8 cellular contexts compared by ENCODE assay signal in the genomic region with DNA sequence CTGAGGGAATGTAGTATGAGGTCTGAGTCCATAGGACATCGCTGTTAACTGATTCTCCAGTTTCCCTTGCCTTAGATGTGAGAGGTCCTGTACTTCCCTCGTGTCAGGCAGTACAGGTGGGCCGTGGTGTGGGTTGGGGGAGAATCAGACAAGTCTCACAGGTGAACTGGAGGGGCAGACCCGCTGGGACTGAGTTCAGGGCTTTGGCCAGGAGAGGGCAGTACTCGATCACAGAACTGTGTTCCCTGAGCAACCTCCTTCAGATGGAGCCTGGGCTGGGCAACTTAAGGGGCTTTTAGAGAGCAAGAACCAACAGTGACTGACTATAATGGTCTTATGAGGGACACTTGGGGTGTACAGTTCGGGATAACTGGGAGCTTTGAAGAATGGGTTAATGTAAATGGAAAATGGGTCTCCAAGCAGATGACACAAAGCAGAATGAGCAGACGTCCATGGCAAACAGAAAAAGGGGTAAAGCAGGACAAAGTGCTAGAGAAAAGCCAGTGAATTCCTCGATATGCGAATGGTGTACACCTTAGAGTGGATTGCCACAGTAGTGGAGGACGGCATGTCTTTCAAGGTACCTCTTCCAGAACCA.
A peak's percentile ranks its signal among the peaks of the same experiment; 100 is the strongest.
DNase-seq lines count a peak whose midpoint lies in the region; ATAC-seq and TF ChIP-seq lines count a peak whose summit lies in the region.

No MANE protein-coding gene starts in this region.

- no peaks in the 10 kb centered on the region for H3K36me3 Mint-ChIP-seq in activated T-cell treated with anti-CD3 and anti-CD28 coated beads, Interleukin-2, amount 50 U/mL, for 72 hours (ENCODE audit: insufficient read depth in 2 of 2)
- H3K36me3 Mint-ChIP-seq in osteocyte (ENCODE audit: unreplicated experiment): no peaks in the 10 kb centered on the region
- H3K36me3 Mint-ChIP-seq in type B pancreatic cell: no peaks in the 10 kb centered on the region

- no peaks in the 10 kb centered on the region for H3K9me3 Mint-ChIP-seq in activated T-cell treated with anti-CD3 and anti-CD28 coated beads, Interleukin-2, amount 50 U/mL, for 72 hours
- H3K9me3 Mint-ChIP-seq in osteocyte (ENCODE audit: unreplicated experiment) (no peaks in the 10 kb centered on the region), type B pancreatic cell (no peaks in the 10 kb centered on the region)

- no peak overlapping the region for H3K4me3 ChIP-seq in PC-3 (ENCODE audit: low read length)
- H3K4me3 ChIP-seq in fibroblast of villous mesenchyme (ENCODE audit: low read depth, low read length): no peak overlapping the region

- no peaks in the 10 kb centered on the region for H4K20me1 ChIP-seq in PC-3 (ENCODE audit: low read length)

- peak; percentile 46 for DNase-seq in CD1c-positive myeloid dendritic cell (ENCODE audit: extremely low spot score)
- DNase-seq in HS-27A (ENCODE audit: low read depth): peak; percentile 24
- peak; percentile 74 for DNase-seq in PC-3
- DNase-seq in activated T-cell treated with anti-CD3 and anti-CD28 coated beads, Interleukin-2, amount 50 U/mL, for 72 hours: peak; percentile 74 to 78
- peak; percentile 59 for DNase-seq in fibroblast of villous mesenchyme (ENCODE audit: low read depth)
- no peak for DNase-seq in osteocyte (ENCODE audit: extremely low spot score, unreplicated experiment)
- DNase-seq in type B pancreatic cell (ENCODE audit: extremely low spot score, unreplicated experiment): peak; percentile 75

- no peaks in the 10 kb centered on the region for H3K9me2 ChIP-seq in PC-3 (replicated peaks; ENCODE audit: low read length)

- no peaks in the 10 kb centered on the region for H3K4me1 ChIP-seq in PC-3 (ENCODE audit: insufficient read depth, low read length)

- no peaks in the 10 kb centered on the region for H3K27me3 ChIP-seq in PC-3 (ENCODE audit: low read length)

- no peak overlapping the region for H3K27ac ChIP-seq in PC-3 (ENCODE audit: low read length)

- H3K4me1 Mint-ChIP-seq in activated T-cell treated with anti-CD3 and anti-CD28 coated beads, Interleukin-2, amount 50 U/mL, for 72 hours (ENCODE audit: low read depth): no peaks in the 10 kb centered on the region
- no peaks in the 10 kb centered on the region for H3K4me1 Mint-ChIP-seq in osteocyte (ENCODE audit: unreplicated experiment)
- no peaks in the 10 kb centered on the region for H3K4me1 Mint-ChIP-seq in type B pancreatic cell (ENCODE audit: unreplicated experiment)

- no peaks in the 10 kb centered on the region for H3K9me3 ChIP-seq in PC-3 (ENCODE audit: low read length)

- H3K79me2 ChIP-seq in PC-3 (ENCODE audit: low read length): no peaks in the 10 kb centered on the region

- TF ChIP-seq CTCF in PC-3 (conservative IDR thresholded peaks at IDR 0.05; ENCODE audit: low read depth, low read length) (peak; percentile 85), fibroblast of villous mesenchyme (IDR thresholded peaks at IDR 0.05; ENCODE audit: insufficient read depth, low read depth, low read length) (peak; percentile 79), osteocyte (IDR thresholded peaks at IDR 0.05) (peak; percentile 76), type B pancreatic cell (conservative IDR thresholded peaks at IDR 0.05) (peak; percentile 88)

- no peak overlapping the region for H3K9ac ChIP-seq in PC-3 (ENCODE audit: low read length)

- H3K36me3 ChIP-seq in PC-3 (ENCODE audit: low read depth, low read length): no peaks in the 10 kb centered on the region

- H2AFZ ChIP-seq in PC-3 (ENCODE audit: low read length): no peak overlapping the region

- H3K4me3 Mint-ChIP-seq in activated T-cell treated with anti-CD3 and anti-CD28 coated beads, Interleukin-2, amount 50 U/mL, for 72 hours: no peak overlapping the region
- no peak overlapping the region for H3K4me3 Mint-ChIP-seq in osteocyte (ENCODE audit: unreplicated experiment)
- H3K4me3 Mint-ChIP-seq in type B pancreatic cell: no peak overlapping the region

- intact Hi-C loops in PC-3 (cut with micrococcal nuclease): loop anchor here (1.0 kb wide), 2 partner anchors 69 to 118 kb away; no protein-coding TSS in a partner anchor

- no peaks in the 10 kb centered on the region for H3F3A ChIP-seq in PC-3 (ENCODE audit: low read length, unreplicated experiment)

- no peak overlapping the region for H3K4me2 ChIP-seq in PC-3 (ENCODE audit: low read length)

- peak; percentile 77 for ATAC-seq in GM19395 (IDR thresholded peaks at IDR 0.05; ENCODE audit: unreplicated experiment)
- peak; percentile 78 for ATAC-seq in PC-3
- peak; percentile 69 to 77 for ATAC-seq in activated T-cell treated with anti-CD3 and anti-CD28 coated beads, Interleukin-2, amount 50 U/mL, for 72 hours (replicated peaks in 1 of 2)

- CTCF ChIA-PET in PC-3 (lab: Charles Lee): interaction anchor here (1.8 kb wide), 1 partner anchor 118 kb away, joined by 5 read pairs; no protein-coding TSS in a partner anchor

- H3K27ac Mint-ChIP-seq in activated T-cell treated with anti-CD3 and anti-CD28 coated beads, Interleukin-2, amount 50 U/mL, for 72 hours: no peak overlapping the region
- H3K27ac Mint-ChIP-seq in osteocyte (ENCODE audit: unreplicated experiment) (no peak overlapping the region), type B pancreatic cell (no peak overlapping the region)

- no TSS peak for BruUV-seq in PC-3 (replicated peaks; lab: Mats Ljungman, UMichigan)

- H3K27me3 Mint-ChIP-seq in activated T-cell treated with anti-CD3 and anti-CD28 coated beads, Interleukin-2, amount 50 U/mL, for 72 hours (ENCODE audit: low read depth): peaks cover 6% of the 10 kb centered on the region
- H3K27me3 Mint-ChIP-seq in osteocyte (ENCODE audit: unreplicated experiment) (peaks cover 55% of the 10 kb centered on the region), type B pancreatic cell (peaks cover 54% of the 10 kb centered on the region)

- POLR2A ChIA-PET in PC-3 (lab: Charles Lee; ENCODE audit: unreplicated experiment): no interaction called here
